3 cellular contexts compared by ENCODE assay signal in the genomic region with DNA sequence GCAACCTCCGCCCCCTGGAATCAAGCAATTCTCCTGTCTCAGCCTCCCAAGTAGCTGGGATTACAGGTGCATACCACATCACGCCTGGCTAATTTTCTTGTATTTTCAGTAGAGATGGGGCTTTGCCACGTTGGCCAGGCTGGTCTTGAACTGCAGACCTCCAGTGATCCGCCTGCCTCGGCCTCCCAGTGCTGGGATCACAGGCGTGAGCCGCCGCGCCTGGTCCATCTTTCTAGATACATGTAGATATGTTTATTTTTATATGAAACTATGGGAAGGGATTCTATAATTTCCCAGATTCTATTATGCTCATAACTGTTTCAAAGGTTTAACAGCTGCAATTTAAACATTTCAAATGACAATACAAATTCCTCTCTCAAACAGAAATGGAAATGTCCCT.
"Had no signal": no experiment of that assay in that cellular context is flagged by ENCODE, and none has a peak within 500 bp of the region (broad histone marks: within the 10 kb centered on the region; RNA-seq: fewer than 3 reads in every experiment).

No MANE protein-coding gene starts in this region.

- H3K4me3 ChIP-seq: GM12878 had no signal

- ATAC-seq: GM12878 had no signal

- DNase-seq: GDM1, GF-D8 had no signal
